12 cellular contexts compared by ENCODE assay signal in the genomic region with DNA sequence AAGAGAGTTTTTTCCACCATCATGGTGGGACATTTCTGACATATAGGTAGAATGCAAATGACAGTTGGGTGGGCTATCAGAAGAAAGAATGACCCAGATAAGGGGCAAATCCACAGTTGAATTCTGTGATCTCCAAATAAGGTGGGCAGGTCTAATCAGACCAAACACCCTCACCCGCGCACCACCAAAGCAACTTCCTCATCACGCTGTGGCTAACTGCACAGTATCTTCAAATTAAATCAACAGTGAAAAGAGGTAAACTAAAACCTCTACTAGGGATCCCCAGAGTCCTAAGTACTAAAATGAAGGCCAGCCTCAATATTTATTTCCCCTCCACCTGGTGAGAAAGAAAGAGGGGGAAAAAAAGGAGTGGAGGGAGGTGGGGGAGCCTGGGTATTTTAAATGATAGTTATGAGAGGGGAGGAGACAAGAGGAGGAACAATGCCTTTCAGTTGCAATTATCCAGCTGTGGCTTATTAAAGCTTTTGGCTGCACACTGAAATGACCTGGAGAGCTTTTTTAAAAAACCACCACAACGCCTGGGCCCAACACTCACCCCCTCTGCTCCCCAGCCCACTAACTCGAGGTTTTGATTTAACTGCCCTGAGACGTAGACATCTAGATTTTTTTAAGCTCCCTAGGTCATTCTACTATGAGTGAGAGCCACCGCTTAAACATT.
DNase-seq lines count a peak whose midpoint lies in the region; TF ChIP-seq lines count a peak whose summit lies in the region.
"Had no signal": no experiment of that assay in that cellular context is flagged by ENCODE, and none has a peak within 500 bp of the region (broad histone marks: within the 10 kb centered on the region; RNA-seq: fewer than 3 reads in every experiment).

No MANE protein-coding gene starts in this region.

- peaks cover 35% of the 10 kb centered on the region for H3K4me1 Mint-ChIP-seq in dendritic cell treated with granulocyte-macrophage colony-stimulating factor and Interleukin-4, amounts not matched to agents 40 ng/mL and 50 ng/mL, for 4 days (ENCODE audit: low read depth)
- peaks cover 20% of the 10 kb centered on the region for H3K4me1 Mint-ChIP-seq in activated CD4-positive, alpha-beta T cell treated with anti-CD3 and anti-CD28 coated beads, Interleukin-2, amount 10 ng/mL, durations not matched to agents 24 days and 14 days

- H3K36me3 Mint-ChIP-seq in dendritic cell treated with granulocyte-macrophage colony-stimulating factor and Interleukin-4, amounts not matched to agents 40 ng/mL and 50 ng/mL, for 4 days (ENCODE audit: low read depth), result no peaks in the 10 kb centered on the region
- H3K36me3 Mint-ChIP-seq in activated CD4-positive, alpha-beta T cell treated with anti-CD3 and anti-CD28 coated beads, Interleukin-2, amount 10 ng/mL, durations not matched to agents 24 days and 14 days (ENCODE audit: low read depth), result peaks cover 41% of the 10 kb centered on the region

- H3K9ac ChIP-seq in BLaER1, result peak overlapping the region; percentile 39; the same call in 1 of the 2 replicates

- H3K4me2 ChIP-seq in BLaER1, result peak overlapping the region; percentile 94

- H3K27ac Mint-ChIP-seq in dendritic cell treated with granulocyte-macrophage colony-stimulating factor and Interleukin-4, amounts not matched to agents 40 ng/mL and 50 ng/mL, for 4 days, result no peak overlapping the region
- H3K27ac Mint-ChIP-seq in activated CD4-positive, alpha-beta T cell treated with anti-CD3 and anti-CD28 coated beads, Interleukin-2, amount 10 ng/mL, durations not matched to agents 24 days and 14 days, result no peak overlapping the region

- H3K27me3 ChIP-seq in BLaER1, result no peaks in the 10 kb centered on the region

- TF ChIP-seq CTCF in GM20000 (IDR thresholded peaks at IDR 0.05; ENCODE audit: extremely low read depth, missing control alignments), result no peak

- DNase-seq in GM20000 (ENCODE audit: low spot score) (peak; percentile 34), NCI-H2227 (lab: John Stamatoyannopoulos, UW; ENCODE audit: unreplicated experiment) (peak; percentile 15), GDM1 (lab: John Stamatoyannopoulos, UW) (no peak), epidermal melanocyte (ENCODE audit: insufficient read length, low spot score) (no peak), NCI-H446 (lab: John Stamatoyannopoulos, UW) (no peak)
- DNase-seq in activated CD4-positive, alpha-beta T cell treated with anti-CD3 and anti-CD28 coated beads, Interleukin-2, amount 10 ng/mL, durations not matched to agents 24 days and 14 days, result no peak
- DNase-seq: activated CD4-positive, CD25-positive, alpha-beta regulatory T cell; Calu3; mammary epithelial cell; NCI-H2171 treated with DMSO at 0.1 percent for 48 hours had no signal

- H4K20me1 ChIP-seq in BLaER1, result peaks cover 99% of the 10 kb centered on the region

- H3K27ac ChIP-seq in BLaER1, result peak overlapping the region; percentile 61

- peaks cover 100% of the 10 kb centered on the region for H3K4me1 ChIP-seq in BLaER1

- peak overlapping the region; percentile 19 for H3K4me3 Mint-ChIP-seq in dendritic cell treated with granulocyte-macrophage colony-stimulating factor and Interleukin-4, amounts not matched to agents 40 ng/mL and 50 ng/mL, for 4 days
- no peak overlapping the region for H3K4me3 Mint-ChIP-seq in activated CD4-positive, alpha-beta T cell treated with anti-CD3 and anti-CD28 coated beads, Interleukin-2, amount 10 ng/mL, durations not matched to agents 24 days and 14 days

- H3K27me3 Mint-ChIP-seq in dendritic cell treated with granulocyte-macrophage colony-stimulating factor and Interleukin-4, amounts not matched to agents 40 ng/mL and 50 ng/mL, for 4 days, result no peaks in the 10 kb centered on the region
- no peaks in the 10 kb centered on the region for H3K27me3 Mint-ChIP-seq in activated CD4-positive, alpha-beta T cell treated with anti-CD3 and anti-CD28 coated beads, Interleukin-2, amount 10 ng/mL, durations not matched to agents 24 days and 14 days

- intact Hi-C loops in dendritic cell treated with granulocyte-macrophage colony-stimulating factor and Interleukin-4, amounts not matched to agents 40 ng/mL and 50 ng/mL, for 4 days (cut with micrococcal nuclease), result no loop called here
- intact Hi-C loops in activated CD4-positive, alpha-beta T cell treated with anti-CD3 and anti-CD28 coated beads, Interleukin-2, amount 10 ng/mL, durations not matched to agents 24 days and 14 days (cut with micrococcal nuclease), result no loop called here

- H3K9me3 Mint-ChIP-seq in dendritic cell treated with granulocyte-macrophage colony-stimulating factor and Interleukin-4, amounts not matched to agents 40 ng/mL and 50 ng/mL, for 4 days, result no peaks in the 10 kb centered on the region
- H3K9me3 Mint-ChIP-seq in activated CD4-positive, alpha-beta T cell treated with anti-CD3 and anti-CD28 coated beads, Interleukin-2, amount 10 ng/mL, durations not matched to agents 24 days and 14 days, result no peaks in the 10 kb centered on the region

- H3K4me3 ChIP-seq in BLaER1, result 0 out of 2 replicates have a peak overlapping the region, but pooled peaks have one; percentile 5

- H3K36me3 ChIP-seq in BLaER1, result peaks cover 69% of the 10 kb centered on the region

- no peaks in the 10 kb centered on the region for H3K9me3 ChIP-seq in BLaER1

Comparison
In these comparisons a context has a peak if more than half of its experiments do, and no peak if none do; other contexts are left out.
1. DNase-seq: peak in GM20000 (single experiment) and NCI-H2227 (single experiment); none in activated CD4-positive, alpha-beta T cell treated with anti-CD3 and anti-CD28 coated beads, Interleukin-2, amount 10 ng/mL, durations not matched to agents 24 days and 14 days (single experiment), GDM1 (single experiment), epidermal melanocyte (single experiment) and NCI-H446 (0 of 2).